In genomic region chrX:74521961-74522833, GRCh38 we compare ENCODE assay signal across 14 cellular contexts.
DNase-seq lines count a peak whose midpoint lies in the region; ATAC-seq and TF ChIP-seq lines count a peak whose summit lies in the region.
"Had no signal": no experiment of that assay in that cellular context is flagged by ENCODE, and none has a peak within 500 bp of the region (broad histone marks: within the 10 kb centered on the region; RNA-seq: fewer than 3 reads in every experiment).

No MANE protein-coding gene starts in this region.

- CTCF ChIA-PET in HEK293T (lab: Yijun Ruan, JAX), result interaction anchor here (0.7 kb wide), 1 partner anchor 12 kb away, joined by 3 read pairs; no protein-coding TSS in a partner anchor

- H3K27me3 ChIP-seq in body of pancreas (no peaks in the 10 kb centered on the region), tibial artery (no peaks in the 10 kb centered on the region)

- no peak for TF ChIP-seq CTCF in HFFc6 (IDR thresholded peaks at IDR 0.05)
- no peak for TF ChIP-seq CTCF in body of pancreas (IDR thresholded peaks at IDR 0.05)
- TF ChIP-seq CTCF in tibial artery (IDR thresholded peaks at IDR 0.05), result no peak
- TF ChIP-seq CTCF in GM10266 (IDR thresholded peaks at IDR 0.05; ENCODE audit: control insufficient read depth, insufficient read depth, low read depth, missing control alignments), result no peak

- H3K36me3 ChIP-seq in body of pancreas (replicated peaks in 1 of 2; ENCODE audit: insufficient read depth in 1 of 2, low read depth in 2 of 2) (no peaks in the 10 kb centered on the region), tibial artery (no peaks in the 10 kb centered on the region)

- whole genome bisulfite sequencing in body of pancreas, 2 donors, result 86 to 91% methylated on average over 9 of the region's 10 CpGs

- peak; percentile 4 for DNase-seq in HFFc6
- DNase-seq in body of pancreas, result peak in 1 of 4 donors; percentile 7
- peak; percentile 20 for DNase-seq in islet precursor cell
- DNase-seq in tibial artery, result no peak
- no peak for DNase-seq in DMS 273 (lab: John Stamatoyannopoulos, UW; ENCODE audit: unreplicated experiment)
- DNase-seq in HEK293T (ENCODE audit: extremely low spot score), result no peak
- no peak for DNase-seq in GM10266 (ENCODE audit: extremely low spot score)
- DNase-seq: activated CD4-positive, alpha-beta T cell treated with anti-CD3 and anti-CD28 coated beads for 1 hour; activated T-cell treated with anti-CD3 and anti-CD28 coated beads, Interleukin-2, amount 50 U/mL, for 1 hour; CD4-positive, CD25-positive, alpha-beta regulatory T cell; NCI-H1417; PC-9 had no signal

- no peak overlapping the region for H3K4me3 Mint-ChIP-seq in HFFc6
- H3K4me3 Mint-ChIP-seq: CD4-positive, CD25-positive, alpha-beta regulatory T cell had no signal

- H3K27ac Mint-ChIP-seq in HFFc6, result no peak overlapping the region; the same call in 1 of the 2 replicates
- H3K27ac Mint-ChIP-seq: CD4-positive, CD25-positive, alpha-beta regulatory T cell; progenitor cell of endocrine pancreas had no signal

- H3K27me3 Mint-ChIP-seq in HFFc6 (ENCODE audit: insufficient read depth), result no peaks in the 10 kb centered on the region
- H3K27me3 Mint-ChIP-seq: CD4-positive, CD25-positive, alpha-beta regulatory T cell; progenitor cell of endocrine pancreas had no signal

- H3K27ac ChIP-seq in body of pancreas, result no peak overlapping the region
- peak overlapping the region; percentile 2 to 25 for H3K27ac ChIP-seq in tibial artery
- H3K27ac ChIP-seq: PC-9 had no signal

- H3K4me1 ChIP-seq in body of pancreas, result no peaks in the 10 kb centered on the region
- H3K4me1 ChIP-seq in tibial artery, result no peaks in the 10 kb centered on the region

- no peak overlapping the region for H3K4me3 ChIP-seq in body of pancreas
- no peak overlapping the region for H3K4me3 ChIP-seq in tibial artery
- H3K4me3 ChIP-seq: K562, PC-9 had no signal

- intact Hi-C loops in body of pancreas (cut with DNase I), result no loop called here
- intact Hi-C loops in tibial artery (cut with DNase I; ENCODE audit: low total_unique reads), result no loop called here

- H3K9me3 Mint-ChIP-seq in HFFc6, result no peaks in the 10 kb centered on the region

- TF ChIP-seq POLR2A in body of pancreas (IDR thresholded peaks at IDR 0.05), result no peak

- H3K36me3 Mint-ChIP-seq in HFFc6 (ENCODE audit: low read depth), result no peaks in the 10 kb centered on the region
- H3K36me3 Mint-ChIP-seq: CD4-positive, CD25-positive, alpha-beta regulatory T cell had no signal

- H3K9me3 ChIP-seq in body of pancreas (no peaks in the 10 kb centered on the region), tibial artery (no peaks in the 10 kb centered on the region)

- peaks cover 19% of the 10 kb centered on the region for H3K4me1 Mint-ChIP-seq in HFFc6 (ENCODE audit: low read depth)
- H3K4me1 Mint-ChIP-seq: CD4-positive, CD25-positive, alpha-beta regulatory T cell had no signal

- ATAC-seq in body of pancreas, result peak; percentile 18
- ATAC-seq: K562 had no signal

- POLR2A ChIA-PET in HEK293T (lab: Yijun Ruan, JAX), result interaction anchor here (1.4 kb wide), 1 partner anchor 9 kb away, joined by 3 read pairs; no protein-coding TSS in a partner anchor

TF ChIP-seq in HEK293T, 16 proteins besides CTCF, POLR2A, EP300 and RAD21:
- TF ChIP-seq SUZ12 (IDR thresholded peaks at IDR 0.05) (no peak), LEF1 (IDR thresholded peaks at IDR 0.05; ENCODE audit: borderline replicate concordance) (no peak), ZNF384 (IDR thresholded peaks at IDR 0.05) (no peak), SP1 (IDR thresholded peaks at IDR 0.05) (no peak), PKNOX1 (IDR thresholded peaks at IDR 0.05) (no peak), TARDBP (IDR thresholded peaks at IDR 0.05) (no peak), FOXM1 (IDR thresholded peaks at IDR 0.05; ENCODE audit: borderline replicate concordance) (no peak), FOXK2 (IDR thresholded peaks at IDR 0.05) (no peak), BHLHE40 (IDR thresholded peaks at IDR 0.05; ENCODE audit: borderline replicate concordance) (no peak), NFRKB (IDR thresholded peaks at IDR 0.05) (no peak), L3MBTL2 (conservative IDR thresholded peaks at IDR 0.05) (no peak)

Comparison
In these comparisons a context has a peak if more than half of its experiments do, and no peak if none do; other contexts are left out.
1. DNase-seq: peak in HFFc6 (single experiment) and islet precursor cell (single experiment); none in tibial artery (0 of 2), DMS 273 (single experiment), HEK293T (single experiment) and GM10266 (single experiment).
2. H3K27ac ChIP-seq: peak in tibial artery (2 of 2); none in body of pancreas (0 of 4).